In genomic region chr14:77338332-77338731, GRCh38 we compare ENCODE assay signal across 23 cellular contexts. TPM values are rescaled to one million over a fixed set of nuclear protein-coding genes. Genes with fewer than 3 reads are reported as not detected.
DNase-seq lines count a peak whose midpoint lies in the region; FAIRE-seq and TF ChIP-seq lines count a peak whose summit lies in the region.
"Had no signal": no experiment of that assay in that cellular context is flagged by ENCODE, and none has a peak within 500 bp of the region (broad histone marks: within the 10 kb centered on the region; RNA-seq: fewer than 3 reads in every experiment).

No MANE protein-coding gene starts in this region.

- H2BK120ac ChIP-seq in H9 (ENCODE audit: low read depth, low read length, poor library complexity, severe bottlenecking) = no peak overlapping the region
- no peak overlapping the region for H2BK120ac ChIP-seq in H1 (replicated peaks; ENCODE audit: low read depth, low read length)

- H4K5ac ChIP-seq in H9 (ENCODE audit: insufficient read length, low read depth, low read length) (no peak overlapping the region), H1 (ENCODE audit: insufficient read length, low read depth, low read length) (no peak overlapping the region)

- H4K20me1 ChIP-seq in H9 (ENCODE audit: control insufficient read depth, insufficient read depth, insufficient read length) (no peaks in the 10 kb centered on the region), H1 (replicated peaks in 1 of 2; ENCODE audit: control insufficient read depth in 1 of 2, insufficient read depth in 2 of 2, low read length in 2 of 2) (no peaks in the 10 kb centered on the region)
- H4K20me1 ChIP-seq: BLaER1 had no signal

- FAIRE-seq in H1 (lab: Jason Lieb, UNC) = peak; percentile 88
- FAIRE-seq: A204.1, GM12892 had no signal

- H3K18ac ChIP-seq in H9 (ENCODE audit: insufficient read length, low read depth, low read length) = peak overlapping the region; percentile 66
- peak overlapping the region; percentile 53; the same call in 1 of the 2 replicates for H3K18ac ChIP-seq in H1 (ENCODE audit: extremely low read depth, low read length)

- H2AFZ ChIP-seq in H9 (ENCODE audit: low read length) = no peak overlapping the region
- H2AFZ ChIP-seq in H1 (ENCODE audit: low read length) = no peak overlapping the region

- no peak overlapping the region for H3K4me3 ChIP-seq in CD4-positive, alpha-beta memory T cell (ENCODE audit: low read length in 2 of 2)
- H3K4me3 ChIP-seq in H1 (ENCODE audit: extremely low read depth in 1 of 4, insufficient read depth in 2 of 4, low read depth in 3 of 4, low read length in 4 of 4) (peak overlapping the region in 1 of 4 experiments; percentile 23; a peak in 1 of 8 replicates), suprapubic skin (no peak overlapping the region)
- H3K4me3 ChIP-seq: BLaER1 had no signal

- POLR2A ChIA-PET in CD4-positive, alpha-beta memory T cell (lab: Charles Lee; ENCODE audit: partially characterized antibody) = no interaction called here
- POLR2A ChIA-PET in H1 (lab: Charles Lee; ENCODE audit: partially characterized antibody) = interaction anchor here (0.6 to 2.5 kb wide), 3 partner anchors 12 to 20 kb away, joined by 3 to 12 read pairs (median 3); partner anchors contain the start of genes GSTZ1 and POMT2

- CTCF ChIA-PET in CD4-positive, alpha-beta memory T cell (lab: Charles Lee; ENCODE audit: partially characterized antibody) = interaction anchor here (3.0 kb wide), 1 partner anchor 22 kb away, joined by 12 read pairs; no protein-coding TSS in a partner anchor
- CTCF ChIA-PET in H1 (lab: Charles Lee; ENCODE audit: partially characterized antibody) = interaction anchor here (0.5 to 3.1 kb wide), 6 partner anchors 9 to 69 kb away, joined by 3 to 15 read pairs (median 4); no protein-coding TSS in a partner anchor

- H3K56ac ChIP-seq in H9 (ENCODE audit: insufficient read length, low read depth, low read length) (no peak overlapping the region), H1 (replicated peaks; ENCODE audit: insufficient read length, low read depth, low read length) (no peak overlapping the region)

- DNase-seq in CD4-positive, alpha-beta memory T cell = no peak
- DNase-seq in H9 = no peak
- DNase-seq in H1 (ENCODE audit: low read depth in 1 of 2, low spot score in 2 of 2) = peak in 1 of 2 experiments; percentile 49
- peak; percentile 65 for DNase-seq in kidney tubule cell (ENCODE audit: low spot score)
- no peak for DNase-seq in suprapubic skin (ENCODE audit: low spot score in 2 of 2)
- DNase-seq in SHP77 treated with DMSO at 0.1 percent for 48 hours (lab: John Stamatoyannopoulos, UW) = no peak
- no peak for DNase-seq in epidermal melanocyte (ENCODE audit: insufficient read length, low spot score)
- DNase-seq in occipital lobe (lab: John Stamatoyannopoulos, UW) = no peak
- DNase-seq: Calu3; CD4-positive, alpha-beta T cell; DMS153; KG1; NCI-H1092; NCI-H1436; NCI-H2029; NCI-H2171; NCI-H345; NCI-H524; NCI-H774; NK-92 treated with Interleukin-12 subunit alpha and Interleukin-12 subunit beta, amount 100 ng/mL, for 24 hours had no signal

- H3K4me2 ChIP-seq in H9 (ENCODE audit: insufficient read depth, insufficient read length, low read length) (peak overlapping the region; percentile 12), H1 (ENCODE audit: insufficient read depth in 1 of 2, low read depth in 2 of 2, low read length in 2 of 2) (peak overlapping the region; percentile 36 to 42; a peak in 3 of 4 replicates)
- H3K4me2 ChIP-seq: BLaER1 had no signal

- H3K23ac ChIP-seq in H9 (ENCODE audit: insufficient read length, low read depth, low read length) (no peak overlapping the region), H1 (ENCODE audit: insufficient read length) (no peak overlapping the region)

- H2AK5ac ChIP-seq in H9 (ENCODE audit: insufficient read length, low read length) (no peak overlapping the region), H1 (ENCODE audit: low read depth, low read length) (no peak overlapping the region)

- WGBS in H9 (ENCODE audit: extremely low coverage, insufficient read length, low lambda C conversion rate) = no CpG with 5 or more reads among the region's 2 CpGs
- 85% methylated on average over 2 of the region's 2 CpGs; no CpG with 5 or more reads in 1 of the 2 experiments for WGBS in H1 (ENCODE audit: extremely low coverage in 1 of 2, insufficient coverage in 1 of 2, insufficient read length in 1 of 2, insufficient replicate concordance in 2 of 2, low coverage in 1 of 2, low lambda C conversion rate in 2 of 2, missing lambda C conversion rate in 1 of 2), 2 experiments
- 84% methylated on average over 2 of the region's 2 CpGs for WGBS in suprapubic skin

- H3K27ac ChIP-seq in CD4-positive, alpha-beta memory T cell (ENCODE audit: low read depth, low read length) = no peak overlapping the region
- H3K27ac ChIP-seq in H9 (ENCODE audit: insufficient read length, low read depth, low read length) = no peak overlapping the region
- peak overlapping the region; percentile 64; the same call in 1 of the 2 replicates for H3K27ac ChIP-seq in H1 (ENCODE audit: low read depth, low read length)
- H3K27ac ChIP-seq in suprapubic skin = no peak overlapping the region
- H3K27ac ChIP-seq: BLaER1 had no signal

- no peaks in the 10 kb centered on the region for H3K9me3 ChIP-seq in CD4-positive, alpha-beta memory T cell (ENCODE audit: control insufficient read depth in 1 of 2, low read length in 2 of 2)
- no peaks in the 10 kb centered on the region for H3K9me3 ChIP-seq in H9 (ENCODE audit: control insufficient read depth, low read depth, low read length)
- 0 out of 4 replicates have a peak, but pooled peaks cover 0 to 2% of the 10 kb centered on the region in 2 experiments for H3K9me3 ChIP-seq in H1 (ENCODE audit: insufficient read depth in 2 of 2, low read depth in 1 of 2, low read length in 1 of 2)
- no peaks in the 10 kb centered on the region for H3K9me3 ChIP-seq in suprapubic skin
- H3K9me3 ChIP-seq: BLaER1 had no signal

- TF ChIP-seq RAD21 in H1 (IDR thresholded peaks at IDR 0.05 in 1 of 2, conservative IDR thresholded peaks at IDR 0.05 in 1 of 2; ENCODE audit: low read depth in 2 of 2, low read length in 2 of 2) = no peak

- H3K14ac ChIP-seq in H9 (ENCODE audit: insufficient read depth, low read length) (no peak overlapping the region), H1 (ENCODE audit: insufficient read length) (no peak overlapping the region)

- no peaks in the 10 kb centered on the region for H3K4me1 ChIP-seq in CD4-positive, alpha-beta memory T cell (ENCODE audit: insufficient read depth, low read length)
- H3K4me1 ChIP-seq in H9 (ENCODE audit: insufficient read depth, low read length) (peaks cover 12% of the 10 kb centered on the region; the same call in 1 of the 2 replicates), H1 (replicated peaks in 1 of 4; ENCODE audit: control insufficient read depth in 3 of 4, insufficient read depth in 4 of 4, low read length in 3 of 4) (peaks cover 3 to 18% (median 6%) of the 10 kb centered on the region in 4 experiments; a peak in 6 of 7 replicates), suprapubic skin (no peaks in the 10 kb centered on the region)
- H3K4me1 ChIP-seq: BLaER1 had no signal

- H4K91ac ChIP-seq in H9 (ENCODE audit: insufficient read length, low read depth, low read length) = no peak overlapping the region
- H4K91ac ChIP-seq in H1 (replicated peaks; ENCODE audit: insufficient read length, low read length) = peak overlapping the region; percentile 70

- H3K27ac Mint-ChIP-seq in CD4-positive, alpha-beta memory T cell = peak overlapping the region in 4 of 7 donors; percentile 3 to 57 (median 34)
- H3K27ac Mint-ChIP-seq in H9 = peak overlapping the region; percentile 60 to 99 (median 62); a peak in 6 of 7 replicates
- H3K27ac Mint-ChIP-seq: CD4-positive, alpha-beta T cell had no signal

- intact Hi-C loops in CD4-positive, alpha-beta memory T cell (cut with micrococcal nuclease) = no loop called here

- TF ChIP-seq EP300 in H1 (IDR thresholded peaks at IDR 0.05; ENCODE audit: borderline replicate concordance in 1 of 2, low read depth in 2 of 2, low read length in 2 of 2) (no peak), suprapubic skin (IDR thresholded peaks at IDR 0.05) (no peak)

- H2BK12ac ChIP-seq in H9 (ENCODE audit: insufficient read length, low read depth, low read length) = no peak overlapping the region
- H2BK12ac ChIP-seq in H1 (ENCODE audit: low read depth, low read length) = no peak overlapping the region

- H3K4ac ChIP-seq in H9 (ENCODE audit: low read depth, low read length) (no peak overlapping the region), H1 (replicated peaks; ENCODE audit: insufficient read length, low read depth, low read length) (no peak overlapping the region)

- no peak overlapping the region for H3K9ac ChIP-seq in H9 (ENCODE audit: extremely low read depth, insufficient read length, low read length)
- H3K9ac ChIP-seq in H1 (replicated peaks in 1 of 4; ENCODE audit: extremely low read depth in 1 of 4, low read depth in 3 of 4, low read length in 3 of 4) = no peak overlapping the region
- H3K9ac ChIP-seq: BLaER1 had no signal

- no peak overlapping the region for H3T11ph ChIP-seq in H9 (ENCODE audit: low read length)

- H3K4me3 Mint-ChIP-seq in CD4-positive, alpha-beta memory T cell = no peak overlapping the region
- peak overlapping the region; percentile 19 to 25; a peak in 2 of 5 replicates for H3K4me3 Mint-ChIP-seq in H9
- H3K4me3 Mint-ChIP-seq: CD4-positive, alpha-beta T cell had no signal

- H3K79me1 ChIP-seq in H9 (ENCODE audit: insufficient read depth, low read depth, low read length, poor library complexity, severe bottlenecking) (no peaks in the 10 kb centered on the region), H1 (ENCODE audit: low read depth, low read length) (no peaks in the 10 kb centered on the region)

- no peaks in the 10 kb centered on the region for H3K23me2 ChIP-seq in H9 (ENCODE audit: insufficient read length, low read depth, low read length, poor library complexity, severe bottlenecking)
- H3K23me2 ChIP-seq in H1 (ENCODE audit: low read depth, low read length) = no peaks in the 10 kb centered on the region; the same call in 1 of the 2 replicates

- H3K4me1 Mint-ChIP-seq in CD4-positive, alpha-beta memory T cell = no peaks in the 10 kb centered on the region
- peaks cover 65 to 75% of the 10 kb centered on the region in 2 experiments for H3K4me1 Mint-ChIP-seq in H9

- no peak overlapping the region for H2BK15ac ChIP-seq in H9 (ENCODE audit: low read depth, low read length)
- H2BK15ac ChIP-seq in H1 (ENCODE audit: low read length) = no peak overlapping the region; the same call in 1 of the 2 replicates

- no peak for TF ChIP-seq POLR2A in H1 (IDR thresholded peaks at IDR 0.05; ENCODE audit: control extremely low read depth in 1 of 2, low read depth in 2 of 2, low read length in 2 of 2)
- no peak for TF ChIP-seq POLR2A in suprapubic skin (IDR thresholded peaks at IDR 0.05)

- TF ChIP-seq CTCF in H9 (conservative IDR thresholded peaks at IDR 0.05) (no peak), H1 (IDR thresholded peaks at IDR 0.05; ENCODE audit: control extremely low read depth in 1 of 3, insufficient read depth in 1 of 3, low read depth in 1 of 3, low read length in 3 of 3) (no peak), suprapubic skin (IDR thresholded peaks at IDR 0.05) (no peak)

- H2BK5ac ChIP-seq in H9 (ENCODE audit: insufficient read length, low read length) (no peak overlapping the region), H1 (ENCODE audit: low read depth, low read length) (no peak overlapping the region)

- no peak overlapping the region for H4K8ac ChIP-seq in H9 (replicated peaks; ENCODE audit: insufficient read length, low read depth, low read length)
- no peak overlapping the region for H4K8ac ChIP-seq in H1 (ENCODE audit: extremely low read depth, insufficient read depth, low read length)

- H2BK20ac ChIP-seq in H9 (ENCODE audit: low read depth, low read length, poor library complexity, severe bottlenecking) (no peak overlapping the region), H1 (ENCODE audit: low read length) (no peak overlapping the region)

- H3K27me3 ChIP-seq in CD4-positive, alpha-beta memory T cell (ENCODE audit: insufficient read depth, low read length) = no peaks in the 10 kb centered on the region
- H3K27me3 ChIP-seq in H9 (ENCODE audit: insufficient read depth, low read length) = no peaks in the 10 kb centered on the region
- no peaks in the 10 kb centered on the region for H3K27me3 ChIP-seq in H1 (replicated peaks in 1 of 4; ENCODE audit: control insufficient read depth in 3 of 4, extremely low read depth in 1 of 4, insufficient read depth in 3 of 4, low read length in 3 of 4)
- no peaks in the 10 kb centered on the region for H3K27me3 ChIP-seq in suprapubic skin
- H3K27me3 ChIP-seq: BLaER1 had no signal

- peaks cover 38 to 41% of the 10 kb centered on the region in 2 donors for H3K36me3 Mint-ChIP-seq in CD4-positive, alpha-beta memory T cell
- H3K36me3 Mint-ChIP-seq in H9 (ENCODE audit: insufficient read depth in 1 of 3, low read depth in 3 of 3) = peaks cover 17 to 28% (median 20%) of the 10 kb centered on the region in 3 experiments

- no peaks in the 10 kb centered on the region for H3K27me3 Mint-ChIP-seq in CD4-positive, alpha-beta memory T cell
- no peaks in the 10 kb centered on the region for H3K27me3 Mint-ChIP-seq in H9 (ENCODE audit: low read depth)
- H3K27me3 Mint-ChIP-seq: CD4-positive, alpha-beta T cell had no signal

- no peaks in the 10 kb centered on the region for H3K9me3 Mint-ChIP-seq in CD4-positive, alpha-beta memory T cell
- no peaks in the 10 kb centered on the region for H3K9me3 Mint-ChIP-seq in H9
- H3K9me3 Mint-ChIP-seq: CD4-positive, alpha-beta T cell had no signal

- H3K36me3 ChIP-seq in CD4-positive, alpha-beta memory T cell (ENCODE audit: insufficient read depth, low read length) = peaks cover 6% of the 10 kb centered on the region
- peaks cover 0 to 13% (median 0%) of the 10 kb centered on the region in 4 experiments; a peak in 2 of 8 replicates for H3K36me3 ChIP-seq in H1 (ENCODE audit: control insufficient read depth in 2 of 4, insufficient read depth in 4 of 4, low read length in 3 of 4)
- peaks cover 42% of the 10 kb centered on the region for H3K36me3 ChIP-seq in suprapubic skin

- no peaks in the 10 kb centered on the region for H3K79me2 ChIP-seq in H9 (ENCODE audit: insufficient read depth, low read length)
- no peaks in the 10 kb centered on the region for H3K79me2 ChIP-seq in H1 (ENCODE audit: control insufficient read depth in 1 of 2, insufficient read depth in 2 of 2, low read length in 2 of 2)

RNA-seq across cellular contexts. Expression of gene GSTZ1, which starts 17.5 kb away (rescaled TPM):
- total RNA-seq in CD4-positive, alpha-beta memory T cell = 10 to 100 TPM; 10.5 to 11.8 TPM
- 1 to 10 TPM; 5.2 to 6.4 TPM for polyA plus RNA-seq in CD4-positive, alpha-beta memory T cell
- total RNA-seq in H9 (2021) (38.6 and 42.3 TPM in 2 replicates), suprapubic skin (10 to 100 TPM; 26.1 to 41.1 (median 31.6) TPM), occipital lobe (6.7 TPM)
- total RNA-seq in H1 (2021; fragmentation: NEBNext Ultra II Directional; extraction: Animal tissue kit (Norgen Biotek cat#: 25700)) = 26.6 and 29.1 TPM in 2 replicates
- 33.6 and 40.3 TPM in 2 replicates for polyA plus RNA-seq in H1 (2011; rRNA removed)
- polyA plus RNA-seq in H1 (2011; cell fraction: cytosol; rRNA removed) = 40.3 TPM
- 56.3 TPM for polyA plus RNA-seq in H1 (2011; cell fraction: nucleus; rRNA removed)
- 36.0 to 56.0 TPM (median 46.3 TPM) in 4 replicates for polyA plus RNA-seq in H1 (2012, experiment 1 of 2)
- 46.3 TPM for polyA plus RNA-seq in H1 (2012, experiment 2 of 2)
- polyA plus RNA-seq in H1 (2013, experiment 1 of 2) = 17.1 TPM
- 15.3 TPM for polyA plus RNA-seq in H1 (2013, experiment 2 of 2)
- 17.6 and 27.0 TPM in 2 replicates for polyA minus RNA-seq in H1 (2011; rRNA and poly(A)+ RNA removed)
- 17.5 TPM for polyA minus RNA-seq in H1 (2011; cell fraction: cytosol; rRNA and poly(A)+ RNA removed)
- 41.8 TPM for polyA minus RNA-seq in H1 (2011; cell fraction: nucleus; rRNA and poly(A)+ RNA removed)

RNA-seq across cellular contexts. Expression of gene POMT2, which starts 17.6 kb away (rescaled TPM):
- 10 to 100 TPM; 13.2 to 15.2 TPM for total RNA-seq in CD4-positive, alpha-beta memory T cell
- polyA plus RNA-seq in CD4-positive, alpha-beta memory T cell = 1 to 10 TPM in 1 of 2 donors, under 1 TPM in 1; 0.86 to 1.1 TPM
- total RNA-seq in H9 (2021) = 19.9 and 25.2 TPM in 2 replicates
- 41.2 and 44.9 TPM in 2 replicates for total RNA-seq in H1 (2021; fragmentation: NEBNext Ultra II Directional; extraction: Animal tissue kit (Norgen Biotek cat#: 25700))
- polyA plus RNA-seq in H1 (2011; rRNA removed) = 20.8 and 34.1 TPM in 2 replicates
- polyA plus RNA-seq in H1 (2011; cell fraction: cytosol; rRNA removed) = 18.8 TPM
- 122 TPM for polyA plus RNA-seq in H1 (2011; cell fraction: nucleus; rRNA removed)
- 22.6 to 28.7 TPM (median 25.8 TPM) in 4 replicates for polyA plus RNA-seq in H1 (2012, experiment 1 of 2)
- polyA plus RNA-seq in H1 (2012, experiment 2 of 2) = 17.5 TPM
- 21.7 TPM for polyA plus RNA-seq in H1 (2013, experiment 1 of 2)
- 22.8 TPM for polyA plus RNA-seq in H1 (2013, experiment 2 of 2)
- 51.5 and 59.7 TPM in 2 replicates for polyA minus RNA-seq in H1 (2011; rRNA and poly(A)+ RNA removed)
- 17.5 TPM for polyA minus RNA-seq in H1 (2011; cell fraction: cytosol; rRNA and poly(A)+ RNA removed)
- 54.3 TPM for polyA minus RNA-seq in H1 (2011; cell fraction: nucleus; rRNA and poly(A)+ RNA removed)
- 10 to 100 TPM; 16.3 to 72.0 (median 19.4) TPM for total RNA-seq in suprapubic skin
- total RNA-seq in occipital lobe = 11.5 TPM

RNA-seq across cellular contexts. Expression of gene TMED8, which starts 38.6 kb away (rescaled TPM):
- total RNA-seq in CD4-positive, alpha-beta memory T cell = 1 to 10 TPM; 8.3 to 8.6 TPM
- polyA plus RNA-seq in CD4-positive, alpha-beta memory T cell = 1 to 10 TPM; 2.5 to 3.5 TPM
- total RNA-seq in H9 (2021) = 9.1 and 9.5 TPM in 2 replicates
- total RNA-seq in H1 (2021; fragmentation: NEBNext Ultra II Directional; extraction: Animal tissue kit (Norgen Biotek cat#: 25700)) = 13.1 and 13.4 TPM in 2 replicates
- 4.8 and 5.5 TPM in 2 replicates for polyA plus RNA-seq in H1 (2011; rRNA removed)
- polyA plus RNA-seq in H1 (2011; cell fraction: cytosol; rRNA removed) = 6.5 TPM
- 3.8 TPM for polyA plus RNA-seq in H1 (2011; cell fraction: nucleus; rRNA removed)
- 4.8 to 9.4 TPM (median 5.9 TPM) in 4 replicates for polyA plus RNA-seq in H1 (2012, experiment 1 of 2)
- 0.92 TPM for polyA plus RNA-seq in H1 (2012, experiment 2 of 2)
- 6.9 TPM for polyA plus RNA-seq in H1 (2013, experiment 1 of 2)
- polyA plus RNA-seq in H1 (2013, experiment 2 of 2) = 6.9 TPM
- 13.6 and 16.1 TPM in 2 replicates for polyA minus RNA-seq in H1 (2011; rRNA and poly(A)+ RNA removed)
- polyA minus RNA-seq in H1 (2011; cell fraction: cytosol; rRNA and poly(A)+ RNA removed) = 6.8 TPM
- 6.8 TPM for polyA minus RNA-seq in H1 (2011; cell fraction: nucleus; rRNA and poly(A)+ RNA removed)
- total RNA-seq in suprapubic skin = 10 to 100 TPM in 1 of 4 donors, 1 to 10 TPM in 3; 5.3 to 11.2 (median 7.9) TPM
- 27.6 TPM for total RNA-seq in occipital lobe

RNA-seq across cellular contexts. Expression of gene SAMD15, which starts 38.8 kb away (rescaled TPM):
- total RNA-seq in CD4-positive, alpha-beta memory T cell = under 1 TPM; 0.11 to 0.38 TPM
- not detected for polyA plus RNA-seq in CD4-positive, alpha-beta memory T cell
- total RNA-seq in H9 (2021) = 1.1 and 2.7 TPM in 2 replicates
- 0.99 and 1.0 TPM in 2 replicates for total RNA-seq in H1 (2021; fragmentation: NEBNext Ultra II Directional; extraction: Animal tissue kit (Norgen Biotek cat#: 25700))
- 0.17 and 0.42 TPM in 2 replicates for polyA plus RNA-seq in H1 (2011; rRNA removed)
- 0.22 TPM for polyA plus RNA-seq in H1 (2011; cell fraction: cytosol; rRNA removed)
- polyA plus RNA-seq in H1 (2011; cell fraction: nucleus; rRNA removed) = 0.37 TPM
- 0.52 to 0.99 TPM (median 0.57 TPM) in 4 replicates for polyA plus RNA-seq in H1 (2012, experiment 1 of 2)
- polyA plus RNA-seq in H1 (2012, experiment 2 of 2) = 0.05 TPM
- 0.61 TPM for polyA plus RNA-seq in H1 (2013, experiment 1 of 2)
- polyA plus RNA-seq in H1 (2013, experiment 2 of 2) = 0.92 TPM
- 0.16 and 0.63 TPM in 2 replicates for polyA minus RNA-seq in H1 (2011; rRNA and poly(A)+ RNA removed)
- 2.5 TPM for polyA minus RNA-seq in H1 (2011; cell fraction: cytosol; rRNA and poly(A)+ RNA removed)
- 1.00 TPM for polyA minus RNA-seq in H1 (2011; cell fraction: nucleus; rRNA and poly(A)+ RNA removed)
- under 1 TPM in 1 of 4 donors, not detected in 3; 0.93 TPM for total RNA-seq in suprapubic skin
- 8.1 TPM for total RNA-seq in occipital lobe

Comparison
In these comparisons a context has a peak if more than half of its experiments do, and no peak if none do; other contexts are left out.
1. H3K4me3 Mint-ChIP-seq: peak in H9 (2 of 2); none in CD4-positive, alpha-beta memory T cell (0 of 8).